ENCODE assay signal across 8 cellular contexts in genomic region chr15:64740361-64741170, GRCh38. TPM values are rescaled to one million over a fixed set of nuclear protein-coding genes. Genes with fewer than 3 reads are reported as not detected.
DNase-seq lines count a peak whose midpoint lies in the region; ATAC-seq and TF ChIP-seq lines count a peak whose summit lies in the region.

No MANE protein-coding gene starts in this region.

- peak overlapping the region; percentile 34 to 50 (median 40) for H3K4me3 ChIP-seq in esophagus muscularis mucosa
- no peak overlapping the region for H3K4me3 ChIP-seq in osteoblast (ENCODE audit: insufficient read depth, low read length)

- CTCF ChIA-PET in GM10248 (lab: Yijun Ruan, JAX) = interaction anchor here (0.7 to 18.0 kb wide), 13 partner anchors 8 to 268 kb away, joined by 3 to 300 read pairs (median 4); no protein-coding TSS in a partner anchor

- no peaks in the 10 kb centered on the region for H3K27me3 ChIP-seq in esophagus muscularis mucosa
- H3K27me3 ChIP-seq in osteoblast (ENCODE audit: insufficient read depth, low read length) = no peaks in the 10 kb centered on the region

- POLR2A ChIA-PET in GM10248 (lab: Yijun Ruan, JAX) = no interaction called here

- intact Hi-C loops in esophagus muscularis mucosa (cut with DNase I) = loop anchor here (2.0 kb wide), 2 partner anchors 34 to 70 kb away; partner anchors contain the start of gene RBPMS2

- H3K9me3 ChIP-seq in esophagus muscularis mucosa (no peaks in the 10 kb centered on the region), osteoblast (ENCODE audit: low read depth, low read length) (no peaks in the 10 kb centered on the region)

- no peak for ATAC-seq in HG03196 (IDR thresholded peaks at IDR 0.05; ENCODE audit: unreplicated experiment)
- ATAC-seq in HG02970 (IDR thresholded peaks at IDR 0.05; ENCODE audit: low FRiP score, unreplicated experiment) = no peak
- no peak for ATAC-seq in HG02973 (IDR thresholded peaks at IDR 0.05; ENCODE audit: unreplicated experiment)

- H3K27ac ChIP-seq in esophagus muscularis mucosa (replicated peaks in 1 of 4) (peak overlapping the region; percentile 86 to 93 (median 90)), osteoblast (ENCODE audit: low read depth, low read length) (no peak overlapping the region)

- no peak for TF ChIP-seq POLR2A in esophagus muscularis mucosa (IDR thresholded peaks at IDR 0.05; ENCODE audit: low read depth)

- H3K36me3 ChIP-seq in esophagus muscularis mucosa (peaks cover 0 to 9% (median 8%) of the 10 kb centered on the region in 4 donors), osteoblast (ENCODE audit: insufficient read depth, low read length) (no peaks in the 10 kb centered on the region)

- H4K20me1 ChIP-seq in osteoblast (ENCODE audit: insufficient read depth, low read length) = no peaks in the 10 kb centered on the region

- TF ChIP-seq EP300 in esophagus muscularis mucosa (IDR thresholded peaks at IDR 0.05) = no peak

- WGBS in esophagus muscularis mucosa = 47% methylated on average over 25 of the region's 26 CpGs

- peak; percentile 61 for DNase-seq in GM10248 (ENCODE audit: extremely low spot score)
- peak; percentile 33 for DNase-seq in NCI-H226
- no peak for DNase-seq in esophagus muscularis mucosa (ENCODE audit: extremely low spot score)
- DNase-seq in osteoblast (ENCODE audit: insufficient read length, low spot score, missing footprints) = peak; percentile 91
- no peak for DNase-seq in COR-L47 (lab: John Stamatoyannopoulos, UW)

- peaks cover 54 to 87% (median 84%) of the 10 kb centered on the region in 4 donors for H3K4me1 ChIP-seq in esophagus muscularis mucosa
- no peaks in the 10 kb centered on the region for H3K4me1 ChIP-seq in osteoblast (ENCODE audit: insufficient read depth, low read length)

- no peaks in the 10 kb centered on the region for H3K79me2 ChIP-seq in osteoblast (ENCODE audit: insufficient read depth, low read length)

- H3K4me2 ChIP-seq in osteoblast (ENCODE audit: insufficient read depth, low read length) = no peak overlapping the region

- no peak overlapping the region for H2AFZ ChIP-seq in osteoblast (ENCODE audit: low read length)

- TF ChIP-seq CTCF in GM10248 (IDR thresholded peaks at IDR 0.05; ENCODE audit: control extremely low read depth, extremely low read depth, low read depth, missing control alignments) (peak; percentile 30), esophagus muscularis mucosa (IDR thresholded peaks at IDR 0.05) (peak; percentile 46 to 76 (median 55)), osteoblast (IDR thresholded peaks at IDR 0.05; ENCODE audit: extremely low read depth, low read depth, low read length) (peak; percentile 30)

RNA-seq across cellular contexts. Expression of gene RBPMS2, which starts 34.8 kb away (rescaled TPM):
- 10 to 100 TPM; 27.2 to 64.1 (median 45.4) TPM for total RNA-seq in esophagus muscularis mucosa
- 0.29 TPM in 1 of 2 replicates, not detected in the other for total RNA-seq in osteoblast

Comparison
In these comparisons a context has a peak if more than half of its experiments do, and no peak if none do; other contexts are left out.
1. DNase-seq: peak in GM10248 (single experiment), NCI-H226 (single experiment) and osteoblast (single experiment); none in esophagus muscularis mucosa (single experiment) and COR-L47 (single experiment).
2. RNA of gene RBPMS2, which starts 34.8 kb away (total RNA-seq): 27.2 to 64.1 TPM in esophagus muscularis mucosa; 0.29 TPM in osteoblast; every median in the first group is over 10 times any median in the second.
3. Peak in every context shown above with its lines, with median percentiles within 50 percentile points of each other: CTCF ChIP-seq.